18 cellular contexts compared by ENCODE assay signal in genomic region chr18:48085781-48086487, GRCh38.
"Had no signal": no experiment of that assay in that cellular context is flagged by ENCODE, and none has a peak within 500 bp of the region (broad histone marks: within the 10 kb centered on the region; RNA-seq: fewer than 3 reads in every experiment).

No MANE protein-coding gene starts in this region.

- H3K27ac Mint-ChIP-seq: activated CD4-positive, alpha-beta T cell treated with anti-CD3 and anti-CD28 coated beads, Interleukin-2, amount 10 ng/mL, durations not matched to agents 7 days and 5 days; activated naive CD4-positive, alpha-beta T cell treated with anti-CD3 and anti-CD28 coated beads, Interleukin-2, amount 50 U/mL, for 72 hours; activated T-helper 2 cell treated with anti-CD3 and anti-CD28 coated beads, Interferon-gamma antibody, Interleukin-2, Interleukin-4, amounts not matched to agents 10 μg/mL and 5 μg/mL and 100 μg/mL, durations not matched to agents 14 hours and 24 hours and 36 hours; natural killer cell treated with Interleukin-12 subunit alpha and Interleukin-12 subunit beta and Interleukin-15 and Interleukin-18, amount 100 ng/mL, for 72 hours; stimulated activated naive CD8-positive, alpha-beta T cell treated with anti-CD3 and anti-CD28 coated beads, Interleukin-15, Interleukin-2, amounts not matched to agents 100 ng/mL and 50 ng/mL, for 24 hours; T-helper 1 cell treated with Interleukin-12 subunit alpha and Interleukin-12 subunit beta and Interleukin-4 antibody, amounts not matched to agents 30 μg/mL and 1 μg/mL, for 36 hours; WTC11 had no signal

- ATAC-seq: activated naive CD4-positive, alpha-beta T cell treated with anti-CD3 and anti-CD28 coated beads, Interleukin-2, amount 50 U/mL, for 72 hours; gastrocnemius medialis; natural killer cell treated with Interleukin-12 subunit alpha and Interleukin-12 subunit beta and Interleukin-15 and Interleukin-18, amount 100 ng/mL, for 72 hours; WTC11 had no signal

- H3K9me3 Mint-ChIP-seq: activated CD4-positive, alpha-beta T cell treated with anti-CD3 and anti-CD28 coated beads, Interleukin-2, amount 10 ng/mL, durations not matched to agents 7 days and 5 days; activated naive CD4-positive, alpha-beta T cell treated with anti-CD3 and anti-CD28 coated beads, Interleukin-2, amount 50 U/mL, for 72 hours; activated T-helper 2 cell treated with anti-CD3 and anti-CD28 coated beads, Interferon-gamma antibody, Interleukin-2, Interleukin-4, amounts not matched to agents 10 μg/mL and 5 μg/mL and 100 μg/mL, durations not matched to agents 14 hours and 24 hours and 36 hours; brain; natural killer cell treated with Interleukin-12 subunit alpha and Interleukin-12 subunit beta and Interleukin-15 and Interleukin-18, amount 100 ng/mL, for 72 hours; stimulated activated naive CD8-positive, alpha-beta T cell treated with anti-CD3 and anti-CD28 coated beads, Interleukin-15, Interleukin-2, amounts not matched to agents 100 ng/mL and 50 ng/mL, for 24 hours; T-helper 1 cell treated with Interleukin-12 subunit alpha and Interleukin-12 subunit beta and Interleukin-4 antibody, amounts not matched to agents 30 μg/mL and 1 μg/mL, for 36 hours; WTC11 had no signal

- H3K4me3 Mint-ChIP-seq: activated CD4-positive, alpha-beta T cell treated with anti-CD3 and anti-CD28 coated beads, Interleukin-2, amount 10 ng/mL, durations not matched to agents 7 days and 5 days; brain; natural killer cell treated with Interleukin-12 subunit alpha and Interleukin-12 subunit beta and Interleukin-15 and Interleukin-18, amount 100 ng/mL, for 72 hours; stimulated activated naive CD8-positive, alpha-beta T cell treated with anti-CD3 and anti-CD28 coated beads, Interleukin-15, Interleukin-2, amounts not matched to agents 100 ng/mL and 50 ng/mL, for 24 hours; T-helper 1 cell treated with Interleukin-12 subunit alpha and Interleukin-12 subunit beta and Interleukin-4 antibody, amounts not matched to agents 30 μg/mL and 1 μg/mL, for 36 hours; WTC11 had no signal

- H3K27me3 ChIP-seq: gastrocnemius medialis, sigmoid colon, testis had no signal

- H3K36me3 ChIP-seq: gastrocnemius medialis, prostate gland, sigmoid colon had no signal

- H3K4me1 ChIP-seq: gastrocnemius medialis, prostate gland, sigmoid colon, testis had no signal

- FAIRE-seq: endometrium had no signal

- H3K4me3 ChIP-seq: gastrocnemius medialis, lung, prostate gland, sigmoid colon, SK-N-MC, testis had no signal

- DNase-seq: activated CD4-positive, alpha-beta T cell treated with anti-CD3 and anti-CD28 coated beads, Interleukin-2, amount 10 ng/mL, durations not matched to agents 7 days and 5 days; activated T-cell treated with anti-CD3 and anti-CD28 coated beads for 4 hours; amygdala; gastrocnemius medialis; sigmoid colon; stimulated activated CD4-positive, alpha-beta T cell treated with anti-CD3 and anti-CD28 coated beads, Interleukin-12 subunit alpha, Interleukin-12 subunit beta, amount 100 ng/mL, for 4 hours; testis had no signal

- H3K27me3 Mint-ChIP-seq: activated CD4-positive, alpha-beta T cell treated with anti-CD3 and anti-CD28 coated beads, Interleukin-2, amount 10 ng/mL, durations not matched to agents 7 days and 5 days had no signal

- H3K4me1 Mint-ChIP-seq: activated CD4-positive, alpha-beta T cell treated with anti-CD3 and anti-CD28 coated beads, Interleukin-2, amount 10 ng/mL, durations not matched to agents 7 days and 5 days had no signal

- H3K27ac ChIP-seq: gastrocnemius medialis, prostate gland, sigmoid colon, SK-N-MC, testis had no signal

- H3K9me3 ChIP-seq: gastrocnemius medialis, prostate gland, sigmoid colon, testis had no signal

- H3K36me3 Mint-ChIP-seq: activated naive CD4-positive, alpha-beta T cell treated with anti-CD3 and anti-CD28 coated beads, Interleukin-2, amount 50 U/mL, for 72 hours; brain; natural killer cell treated with Interleukin-12 subunit alpha and Interleukin-12 subunit beta and Interleukin-15 and Interleukin-18, amount 100 ng/mL, for 72 hours; WTC11 had no signal
